ENCODE assay signal across 8 cellular contexts in genomic region chr19:4403005-4403761, GRCh38. TPM values are rescaled to one million over a fixed set of nuclear protein-coding genes. Genes with fewer than 3 reads are reported as not detected.
A peak's percentile ranks its signal among the peaks of the same experiment; 100 is the strongest.
DNase-seq lines count a peak whose midpoint lies in the region; ATAC-seq and TF ChIP-seq lines count a peak whose summit lies in the region.

No MANE protein-coding gene starts in this region.

- TF ChIP-seq CTCF in RWPE1 (conservative IDR thresholded peaks at IDR 0.05; ENCODE audit: low read depth) (no peak), fibroblast of pulmonary artery (IDR thresholded peaks at IDR 0.05; ENCODE audit: low read length, missing control alignments) (no peak)

- H3K4me3 ChIP-seq in H7 (ENCODE audit: insufficient read depth, low read depth, low read length) = peak overlapping the region; percentile 86
- H3K4me3 ChIP-seq in fibroblast of pulmonary artery (replicated peaks; ENCODE audit: low read depth, low read length) = peak overlapping the region; percentile 79
- peak overlapping the region; percentile 90 for H3K4me3 ChIP-seq in skeletal muscle cell (ENCODE audit: low read depth, low read length)

- peaks cover 5% of the 10 kb centered on the region for H3K36me3 ChIP-seq in H7 (replicated peaks; ENCODE audit: control insufficient read depth, insufficient read depth, low read length)

- CTCF ChIA-PET in RWPE1 (lab: Yijun Ruan, JAX) = no interaction called here

- ATAC-seq in GM18511 (IDR thresholded peaks at IDR 0.05; ENCODE audit: unreplicated experiment) (no peak), HG03139 (IDR thresholded peaks at IDR 0.05; ENCODE audit: unreplicated experiment) (no peak)

- POLR2A ChIA-PET in RWPE1 (lab: Yijun Ruan, JAX; ENCODE audit: low non-redundant PET) = interaction anchor here (1.3 kb wide), 1 partner anchor 68 kb away, joined by 4 read pairs; no protein-coding TSS in a partner anchor

- DNase-seq in H7 (peak; percentile 52), RWPE1 (ENCODE audit: low spot score) (no peak), fibroblast of pulmonary artery (ENCODE audit: low read depth) (no peak), skeletal muscle cell (ENCODE audit: low read depth) (no peak)
- no peak for DNase-seq in activated CD4-positive, CD25-positive, alpha-beta regulatory T cell (lab: John Stamatoyannopoulos, UW)
- no peak for DNase-seq in activated CD4-positive, alpha-beta T cell treated with anti-CD3 and anti-CD28 coated beads, Interleukin-2, amount 50 U/mL, for 1 hour

- no peaks in the 10 kb centered on the region for H3K27me3 ChIP-seq in H7 (ENCODE audit: control insufficient read depth, insufficient read depth, low read length)

- peak overlapping the region; percentile 82 for H3K27ac ChIP-seq in RWPE1

RNA-seq across cellular contexts. Expression of gene CHAF1A, which starts 0.7 kb away (rescaled TPM):
- total RNA-seq in H7 (2014; rRNA removed; shearing (Covaris generic)) = 121 and 122 TPM in 2 replicates

RNA-seq across cellular contexts. Expression of gene SH3GL1, which starts 2.8 kb away (rescaled TPM):
- 73.1 and 97.7 TPM in 2 replicates for total RNA-seq in H7 (2014; rRNA removed; shearing (Covaris generic))

RNA-seq across cellular contexts. Expression of gene UBXN6, which starts 54.4 kb away (rescaled TPM):
- total RNA-seq in H7 (2014; rRNA removed; shearing (Covaris generic)) = 36.0 and 41.8 TPM in 2 replicates

RNA-seq across cellular contexts. Expression of gene MPND, which starts 59.8 kb away (rescaled TPM):
- total RNA-seq in H7 (2014; rRNA removed; shearing (Covaris generic)) = 11.4 and 17.4 TPM in 2 replicates
